In the genomic region with DNA sequence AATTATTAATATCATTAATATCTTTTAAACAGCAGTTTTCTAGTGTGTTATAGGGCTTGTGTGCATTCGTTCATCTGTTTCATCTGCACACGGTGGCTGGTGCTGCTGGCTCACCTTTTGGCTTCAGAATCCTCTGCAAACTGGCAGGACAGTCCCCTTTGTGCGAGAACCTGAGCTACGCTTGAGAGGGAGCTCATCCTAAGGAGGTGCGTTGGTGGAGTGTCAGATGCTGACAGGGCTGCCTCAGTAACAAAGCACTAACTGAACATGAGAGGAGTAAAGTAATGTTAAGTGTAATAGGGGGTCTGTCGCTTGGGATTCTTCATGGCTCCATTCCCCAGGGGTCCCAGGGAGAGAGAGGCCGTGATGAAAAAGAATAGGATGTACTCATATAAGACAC, we compare ENCODE assay signal across 1 cellular context.
TF ChIP-seq lines count a peak whose summit lies in the region.

No MANE protein-coding gene starts in this region.

TF ChIP-seq in H1, 55 proteins besides CTCF, POLR2A, EP300 and RAD21 (continued from another document):
- TF ChIP-seq, protein P1, sequence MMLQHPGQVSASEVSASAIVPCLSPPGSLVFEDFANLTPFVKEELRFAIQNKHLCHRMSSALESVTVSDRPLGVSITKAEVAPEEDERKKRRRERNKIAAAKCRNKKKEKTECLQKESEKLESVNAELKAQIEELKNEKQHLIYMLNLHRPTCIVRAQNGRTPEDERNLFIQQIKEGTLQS (IDR thresholded peaks at IDR 0.05; ENCODE audit: insufficient read depth, low read depth, low read length): no peak
- no peak for TF ChIP-seq RBBP5 (IDR thresholded peaks at IDR 0.05; ENCODE audit: borderline replicate concordance, low read depth, low read length)
- TF ChIP-seq HDAC2 (IDR thresholded peaks at IDR 0.05; ENCODE audit: borderline replicate concordance in 1 of 2, low read depth in 2 of 2, low read length in 2 of 2): no peak
- no peak for TF ChIP-seq BCL11A (IDR thresholded peaks at IDR 0.05; ENCODE audit: low read depth in 2 of 2, low read length in 2 of 2)
- TF ChIP-seq CREB1 (IDR thresholded peaks at IDR 0.05): no peak
